In genomic region chr21:44752701-44753235, GRCh38 we compare ENCODE assay signal across 15 cellular contexts. TPM values are rescaled to one million over a fixed set of nuclear protein-coding genes. Genes with fewer than 3 reads are reported as not detected.
DNase-seq lines count a peak whose midpoint lies in the region; ATAC-seq and TF ChIP-seq lines count a peak whose summit lies in the region.
"Had no signal": no experiment of that assay in that cellular context is flagged by ENCODE, and none has a peak within 500 bp of the region (broad histone marks: within the 10 kb centered on the region; RNA-seq: fewer than 3 reads in every experiment).

No MANE protein-coding gene starts in this region.

- no peaks in the 10 kb centered on the region for H4K20me1 ChIP-seq in BLaER1 treated with 17β-estradiol and CSF1 and Interleukin-3, amounts not matched to agents 10 nM and 100 nM
- no peaks in the 10 kb centered on the region for H4K20me1 ChIP-seq in HCT116 (ENCODE audit: insufficient read depth)

- RAD21 ChIA-PET in HCT116 (lab: Charles Lee; ENCODE audit: low non-redundant PET in 1 of 2, low total read pairs in 2 of 2, uncharacterized antibody in 2 of 2, unreplicated experiment in 2 of 2): no interaction called here

- no peaks in the 10 kb centered on the region for H3K9me3 Mint-ChIP-seq in activated T-cell treated with anti-CD3 and anti-CD28 coated beads, Interleukin-2, amount 50 U/mL, for 24 hours
- H3K9me3 Mint-ChIP-seq: stimulated activated naive CD8-positive, alpha-beta T cell treated with anti-CD3 and anti-CD28 coated beads, Interleukin-15, Interleukin-2, amounts not matched to agents 100 ng/mL and 50 ng/mL, for 24 hours had no signal

- H2AFZ ChIP-seq in HCT116 (ENCODE audit: low read depth, low read length, poor library complexity, severe bottlenecking): no peak overlapping the region

- H3K27me3 ChIP-seq in BLaER1 treated with 17β-estradiol and CSF1 and Interleukin-3, amounts not matched to agents 10 nM and 100 nM: no peaks in the 10 kb centered on the region
- H3K27me3 ChIP-seq in HCT116 (ENCODE audit: insufficient read depth, low read length) (no peaks in the 10 kb centered on the region), left lung (peaks cover 0 to 39% of the 10 kb centered on the region in 2 donors)

- no peak overlapping the region for H3K9ac ChIP-seq in BLaER1 treated with 17β-estradiol and CSF1 and Interleukin-3, amounts not matched to agents 10 nM and 100 nM
- 0 out of 2 replicates have a peak overlapping the region, but pooled peaks have one; percentile 12 for H3K9ac ChIP-seq in HCT116 (ENCODE audit: low read length)

- H3K79me2 ChIP-seq in HCT116 (ENCODE audit: insufficient read depth, low read length): no peaks in the 10 kb centered on the region

- H3K36me3 ChIP-seq in BLaER1 treated with 17β-estradiol and CSF1 and Interleukin-3, amounts not matched to agents 10 nM and 100 nM: no peaks in the 10 kb centered on the region
- H3K36me3 ChIP-seq in HCT116 (ENCODE audit: control insufficient read depth in 1 of 2, insufficient read depth in 2 of 2, low read length in 2 of 2) (no peaks in the 10 kb centered on the region), left lung (no peaks in the 10 kb centered on the region)
- H3K36me3 ChIP-seq: heart left ventricle had no signal

- H3K27ac ChIP-seq in BLaER1 treated with 17β-estradiol and CSF1 and Interleukin-3, amounts not matched to agents 10 nM and 100 nM: no peak overlapping the region
- H3K27ac ChIP-seq in HCT116 (ENCODE audit: low read depth, low read length) (peak overlapping the region; percentile 8; the same call in 1 of the 2 replicates), left lung (no peak overlapping the region)
- H3K27ac ChIP-seq: heart left ventricle had no signal

- H3K27ac Mint-ChIP-seq in activated T-cell treated with anti-CD3 and anti-CD28 coated beads, Interleukin-2, amount 50 U/mL, for 24 hours: no peak overlapping the region
- H3K27ac Mint-ChIP-seq: stimulated activated naive CD8-positive, alpha-beta T cell treated with anti-CD3 and anti-CD28 coated beads, Interleukin-15, Interleukin-2, amounts not matched to agents 100 ng/mL and 50 ng/mL, for 24 hours had no signal

- intact Hi-C loops in HCT116 (cut with micrococcal nuclease) (no loop called here), left colon (cut with DNase I, micrococcal nuclease) (no loop called here), left lung (cut with DNase I) (no loop called here), Right ventricle myocardium superior (cut with DNase I) (no loop called here)

- no peaks in the 10 kb centered on the region for H3K9me2 ChIP-seq in HCT116 (ENCODE audit: insufficient read depth)

- H3K4me2 ChIP-seq in BLaER1 treated with 17β-estradiol and CSF1 and Interleukin-3, amounts not matched to agents 10 nM and 100 nM: peak overlapping the region; percentile 17 to 73 (median 60); a peak in 21 of 22 replicates
- peak overlapping the region; percentile 50 for H3K4me2 ChIP-seq in HCT116 (ENCODE audit: low read length)

- peaks cover 15% of the 10 kb centered on the region for H3K27me3 Mint-ChIP-seq in activated T-cell treated with anti-CD3 and anti-CD28 coated beads, Interleukin-2, amount 50 U/mL, for 24 hours

- BruUV-seq in HCT116 (replicated peaks; lab: Mats Ljungman, UMichigan): no TSS peak

- CTCF ChIA-PET in HCT116 (lab: Charles Lee): interaction anchor here (0.7 to 1.7 kb wide), 4 partner anchors 9 to 41 kb away, joined by 3 to 6 read pairs (median 4); no protein-coding TSS in a partner anchor

- H3K4me1 ChIP-seq in BLaER1 treated with 17β-estradiol and CSF1 and Interleukin-3, amounts not matched to agents 10 nM and 100 nM: peaks cover 13 to 28% (median 22%) of the 10 kb centered on the region in 10 experiments
- H3K4me1 ChIP-seq in HCT116 (ENCODE audit: control insufficient read depth in 1 of 2, insufficient read depth in 2 of 2, low read length in 2 of 2): peaks cover 12 to 17% of the 10 kb centered on the region in 2 experiments
- no peaks in the 10 kb centered on the region for H3K4me1 ChIP-seq in left lung

- no peaks in the 10 kb centered on the region for H3K4me1 Mint-ChIP-seq in activated T-cell treated with anti-CD3 and anti-CD28 coated beads, Interleukin-2, amount 50 U/mL, for 24 hours (ENCODE audit: low read depth)

- DNase-seq in HCT116 (ENCODE audit: low read depth, low spot score): peak; percentile 39
- DNase-seq in UCSD-AML1 (lab: John Stamatoyannopoulos, UW; ENCODE audit: unreplicated experiment): peak; percentile 35
- peak in 1 of 2 donors; percentile 10 for DNase-seq in left colon
- DNase-seq in stimulated activated CD4-positive, alpha-beta T cell treated with anti-CD3 and anti-CD28 coated beads, Interleukin-4, amount 100 ng/mL, for 4 hours: no peak
- DNase-seq in activated T-cell treated with anti-CD3 and anti-CD28 coated beads, Interleukin-2, amount 50 U/mL, for 24 hours: no peak
- DNase-seq in left lung: no peak
- no peak for DNase-seq in Right ventricle myocardium superior
- DNase-seq: effector CD4-positive, alpha-beta T cell; heart left ventricle; Karpas-422; stimulated activated CD4-positive, alpha-beta T cell treated with anti-CD3 and anti-CD28 coated beads, Interleukin-4, amount 100 ng/mL, for 24 hours had no signal

- H3K4me3 Mint-ChIP-seq in activated T-cell treated with anti-CD3 and anti-CD28 coated beads, Interleukin-2, amount 50 U/mL, for 24 hours: no peak overlapping the region
- H3K4me3 Mint-ChIP-seq: CD14-positive monocyte; stimulated activated naive CD8-positive, alpha-beta T cell treated with anti-CD3 and anti-CD28 coated beads, Interleukin-15, Interleukin-2, amounts not matched to agents 100 ng/mL and 50 ng/mL, for 24 hours had no signal

- no peaks in the 10 kb centered on the region for H3K36me3 Mint-ChIP-seq in activated T-cell treated with anti-CD3 and anti-CD28 coated beads, Interleukin-2, amount 50 U/mL, for 24 hours (ENCODE audit: low read depth)
- H3K36me3 Mint-ChIP-seq: CD14-positive monocyte had no signal

- peak; percentile 83 for ATAC-seq in HCT116
- ATAC-seq in left colon: peak; percentile 85
- no peak for ATAC-seq in left lung
- no peak for ATAC-seq in Right ventricle myocardium superior (ENCODE audit: poor library complexity)
- ATAC-seq: heart left ventricle had no signal

- POLR2A ChIA-PET in HCT116 (lab: Charles Lee): no interaction called here

- peak in 2 of 3 experiments; percentile 11 to 39; a peak in 2 of 6 replicates for TF ChIP-seq CTCF in HCT116 (IDR thresholded peaks at IDR 0.05 in 2 of 3, conservative IDR thresholded peaks at IDR 0.05 in 1 of 3; ENCODE audit: borderline replicate concordance in 1 of 3, insufficient read depth in 1 of 3, low read depth in 2 of 3, low read length in 2 of 3)
- no peak for TF ChIP-seq CTCF in left lung (IDR thresholded peaks at IDR 0.05)

- TF ChIP-seq POLR2A in HCT116 (IDR thresholded peaks at IDR 0.05; ENCODE audit: borderline replicate concordance, extremely low read depth, insufficient read depth, insufficient read length): no peak

- no peak for TF ChIP-seq RAD21 in HCT116 (IDR thresholded peaks at IDR 0.05; ENCODE audit: low read depth)

- no peak overlapping the region for H3K4me3 ChIP-seq in BLaER1 treated with 17β-estradiol and CSF1 and Interleukin-3, amounts not matched to agents 10 nM and 100 nM
- H3K4me3 ChIP-seq in HCT116 (replicated peaks in 1 of 2; ENCODE audit: low read depth in 1 of 2, low read length in 2 of 2): no peak overlapping the region
- no peak overlapping the region for H3K4me3 ChIP-seq in left lung
- H3K4me3 ChIP-seq: heart left ventricle, lung had no signal

- H3K9me3 ChIP-seq in BLaER1 treated with 17β-estradiol and CSF1 and Interleukin-3, amounts not matched to agents 10 nM and 100 nM (replicated peaks in 1 of 11): peaks cover 0 to 11% (median 4%) of the 10 kb centered on the region in 11 experiments; a peak in 7 of 22 replicates
- no peaks in the 10 kb centered on the region for H3K9me3 ChIP-seq in HCT116 (ENCODE audit: control insufficient read depth in 1 of 2, insufficient read depth in 1 of 2, low read depth in 1 of 2, low read length in 2 of 2)
- H3K9me3 ChIP-seq in left lung: no peaks in the 10 kb centered on the region

TF ChIP-seq in HCT116, 20 proteins besides CTCF, POLR2A, EP300 and RAD21 (continues in another document):
- peak; percentile 65 for TF ChIP-seq JUND (IDR thresholded peaks at IDR 0.05)
- TF ChIP-seq MAX (IDR thresholded peaks at IDR 0.05): peak; percentile 64; the same call in 1 of the 2 replicates
- no peak for TF ChIP-seq CBX3 (IDR thresholded peaks at IDR 0.05; ENCODE audit: low read depth)
- TF ChIP-seq SIN3A (IDR thresholded peaks at IDR 0.05; ENCODE audit: low read depth): no peak
- TF ChIP-seq SRF (IDR thresholded peaks at IDR 0.05; ENCODE audit: low read depth): no peak
- no peak for TF ChIP-seq YY1 (IDR thresholded peaks at IDR 0.05; ENCODE audit: extremely low read depth, insufficient replicate concordance, low read depth, low read length)
- TF ChIP-seq FOSL1 (IDR thresholded peaks at IDR 0.05; ENCODE audit: low read depth): peak; percentile 63; the same call in 1 of the 2 replicates
- TF ChIP-seq SP1 (IDR thresholded peaks at IDR 0.05; ENCODE audit: low read depth): peak; percentile 47; the same call in 1 of the 2 replicates
- TF ChIP-seq CEBPB (IDR thresholded peaks at IDR 0.05; ENCODE audit: low read depth): no peak
- no peak for TF ChIP-seq ZNF274 (IDR thresholded peaks at IDR 0.05; ENCODE audit: low read depth, low read length)
- no peak for TF ChIP-seq EZH2phosphoT487 (IDR thresholded peaks at IDR 0.05; ENCODE audit: borderline replicate concordance)
- TF ChIP-seq EZH2 (IDR thresholded peaks at IDR 0.05): no peak
- TF ChIP-seq ELF1 (IDR thresholded peaks at IDR 0.05; ENCODE audit: borderline replicate concordance, low read depth): no peak
- TF ChIP-seq EGR1 (IDR thresholded peaks at IDR 0.05; ENCODE audit: low read depth): no peak
- TF ChIP-seq POLR2AphosphoS5 (IDR thresholded peaks at IDR 0.05; ENCODE audit: low read depth, low read length): no peak

RNA-seq across cellular contexts. Expression of gene TSPEAR, which starts 41.4 kb away (rescaled TPM):
- total RNA-seq in HCT116 (2021; ENCODE audit: unreplicated experiment): not detected
- polyA plus RNA-seq in HCT116 (2012): 0.01 and 0.04 TPM in 2 replicates
- total RNA-seq in left colon: under 1 TPM in 1 of 2 donors, not detected in 1; 0.09 TPM
- total RNA-seq in left lung: under 1 TPM; 0.10 to 0.26 TPM
- 0.51 TPM for total RNA-seq in Right ventricle myocardium superior
- polyA plus RNA-seq: CD14-positive monocyte had no signal

RNA-seq across cellular contexts. Expression of gene UBE2G2, which starts 48.9 kb away (rescaled TPM):
- total RNA-seq in HCT116 (2021; ENCODE audit: unreplicated experiment) (86.5 TPM), left colon (10 to 100 TPM; 56.7 to 79.4 TPM), left lung (10 to 100 TPM; 75.0 to 90.9 TPM), Right ventricle myocardium superior (64.5 TPM)
- 60.0 and 65.3 TPM in 2 replicates for polyA plus RNA-seq in HCT116 (2012)

RNA-seq across cellular contexts. Expression of gene KRTAP10-12, which starts 55.8 kb away (rescaled TPM):
- total RNA-seq in HCT116 (2021; ENCODE audit: unreplicated experiment) (not detected), left colon (not detected), left lung (not detected), Right ventricle myocardium superior (not detected)
- not detected in 2 replicates for polyA plus RNA-seq in HCT116 (2012)
- total RNA-seq: heart left ventricle, lung had no signal
- polyA plus RNA-seq: CD14-positive monocyte, heart left ventricle, lung had no signal

Comparison
In these comparisons a context has a peak if more than half of its experiments do, and no peak if none do; other contexts are left out.
1. ATAC-seq: peak in HCT116 (single experiment) and left colon (single experiment); none in left lung (single experiment) and Right ventricle myocardium superior (single experiment).
2. DNase-seq: peak in HCT116 (single experiment) and UCSD-AML1 (single experiment); none in stimulated activated CD4-positive, alpha-beta T cell treated with anti-CD3 and anti-CD28 coated beads, Interleukin-4, amount 100 ng/mL, for 4 hours (0 of 2), activated T-cell treated with anti-CD3 and anti-CD28 coated beads, Interleukin-2, amount 50 U/mL, for 24 hours (single experiment), left lung (0 of 2) and Right ventricle myocardium superior (single experiment).
3. CTCF ChIP-seq: peak in HCT116 (2 of 3); none in left lung (0 of 2).